ENCODE assay signal across 26 cellular contexts in genomic region chr3:5282703-5283102, GRCh38.
DNase-seq lines count a peak whose midpoint lies in the region; ATAC-seq, FAIRE-seq and TF ChIP-seq lines count a peak whose summit lies in the region.
"Had no signal": no experiment of that assay in that cellular context is flagged by ENCODE, and none has a peak within 500 bp of the region (broad histone marks: within the 10 kb centered on the region; RNA-seq: fewer than 3 reads in every experiment).

No MANE protein-coding gene starts in this region.

- H3K9me1 ChIP-seq in IMR-90 (ENCODE audit: insufficient read depth, low read length) (no peaks in the 10 kb centered on the region), K562 (ENCODE audit: control insufficient read depth, insufficient read depth, low read length) (no peaks in the 10 kb centered on the region)

- no peak overlapping the region for H2BK15ac ChIP-seq in IMR-90 (ENCODE audit: low read depth, low read length)

- H3K27ac ChIP-seq in HepG2 (ENCODE audit: extremely low read length, insufficient read depth, low read length) (no peak overlapping the region), right lobe of liver (no peak overlapping the region), IMR-90 (ENCODE audit: insufficient read depth, low read length) (no peak overlapping the region), K562 (ENCODE audit: extremely low read depth, low read depth, low read length) (no peak overlapping the region)
- H3K27ac ChIP-seq: 22Rv1, BLaER1 had no signal

- in situ Hi-C loops in HepG2 (cut with HindIII; ENCODE audit: extremely low pct_ligation_motif_present, low pct_unique_long_range_greater_than_20kb) (no loop called here), IMR-90 (cut with MboI; ENCODE audit: low sequenced_read_pairs) (no loop called here), K562 (cut with MboI) (no loop called here)

- FAIRE-seq in HepG2 (lab: Jason Lieb, UNC) (no peak), K562 (lab: Jason Lieb, UNC) (peak; percentile 35)
- FAIRE-seq: GM12878, GM12892, GM18507, GM19239 had no signal

- no peak overlapping the region for H4K91ac ChIP-seq in IMR-90 (ENCODE audit: insufficient read depth, low read depth, low read length)

- H3K79me2 ChIP-seq in HepG2 (ENCODE audit: insufficient read depth, low read length) (no peaks in the 10 kb centered on the region), K562 (ENCODE audit: control insufficient read depth, insufficient read depth, low read length) (no peaks in the 10 kb centered on the region)

- no peak for TF ChIP-seq POLR2A in HepG2 (IDR thresholded peaks at IDR 0.05; ENCODE audit: insufficient read depth in 1 of 2, low read depth in 2 of 2, low read length in 2 of 2)
- no peak for TF ChIP-seq POLR2A in right lobe of liver (IDR thresholded peaks at IDR 0.05)
- TF ChIP-seq POLR2A in IMR-90 (IDR thresholded peaks at IDR 0.05; ENCODE audit: low read depth, low read length): no peak
- no peak for TF ChIP-seq POLR2A in K562 (conservative IDR thresholded peaks at IDR 0.05)

- no peak overlapping the region for H3K23ac ChIP-seq in IMR-90 (ENCODE audit: low read depth, low read length)

- no peak overlapping the region for H3K4me2 ChIP-seq in HepG2 (ENCODE audit: low read depth, low read length)
- H3K4me2 ChIP-seq in IMR-90 (ENCODE audit: low read depth, low read length): no peak overlapping the region
- H3K4me2 ChIP-seq in K562 (ENCODE audit: insufficient read depth, low read length): no peak overlapping the region
- H3K4me2 ChIP-seq: BLaER1 had no signal

- no peaks in the 10 kb centered on the region for H4K20me1 ChIP-seq in HepG2 (ENCODE audit: insufficient read depth, low read length)
- no peaks in the 10 kb centered on the region for H4K20me1 ChIP-seq in IMR-90 (ENCODE audit: insufficient read depth, low read length)
- H4K20me1 ChIP-seq in K562 (replicated peaks; ENCODE audit: control insufficient read depth, insufficient read depth, low read length): no peaks in the 10 kb centered on the region
- H4K20me1 ChIP-seq: BLaER1 had no signal

- no peak overlapping the region for H2AK9ac ChIP-seq in IMR-90 (replicated peaks; ENCODE audit: low read depth, low read length, poor library complexity)

- no peak overlapping the region for H2BK5ac ChIP-seq in IMR-90 (ENCODE audit: low read depth, low read length, poor library complexity, severe bottlenecking)

- no peak overlapping the region for H2BK120ac ChIP-seq in IMR-90 (ENCODE audit: low read depth, low read length)

- no peaks in the 10 kb centered on the region for H3K36me3 ChIP-seq in HepG2 (replicated peaks in 1 of 2; ENCODE audit: control insufficient read depth in 1 of 2, insufficient read depth in 2 of 2, low read length in 2 of 2)
- no peaks in the 10 kb centered on the region for H3K36me3 ChIP-seq in right lobe of liver
- H3K36me3 ChIP-seq in IMR-90 (ENCODE audit: control insufficient read depth, insufficient read depth, low read length): no peaks in the 10 kb centered on the region
- H3K36me3 ChIP-seq in K562 (ENCODE audit: control insufficient read depth, insufficient read depth, low read length): no peaks in the 10 kb centered on the region
- H3K36me3 ChIP-seq: BE2C, BLaER1 had no signal

- ATAC-seq in HepG2 (no peak), right lobe of liver (no peak), IMR-90 (ENCODE audit: low read depth) (no peak), K562 (no peak), GM18520 (IDR thresholded peaks at IDR 0.05; ENCODE audit: unreplicated experiment) (no peak)
- ATAC-seq: CD8-positive, alpha-beta T cell; GM12878 had no signal

- H3K27me3 ChIP-seq in HepG2 (ENCODE audit: control insufficient read depth in 1 of 2, insufficient read depth in 2 of 2, low read length in 2 of 2) (no peaks in the 10 kb centered on the region; a peak in 1 of 5 replicates), right lobe of liver (no peaks in the 10 kb centered on the region), IMR-90 (ENCODE audit: control insufficient read depth, insufficient read depth, low read length) (no peaks in the 10 kb centered on the region), K562 (ENCODE audit: control insufficient read depth in 2 of 2, insufficient read depth in 2 of 2, low read length in 2 of 2) (peaks cover 0 to 6% of the 10 kb centered on the region in 2 experiments; a peak in 2 of 5 replicates)
- H3K27me3 ChIP-seq: BE2C, BLaER1 had no signal

- no peak for TF ChIP-seq EP300 in HepG2 (IDR thresholded peaks at IDR 0.05; ENCODE audit: low read depth in 2 of 2, low read length in 2 of 2)
- TF ChIP-seq EP300 in HepG2 (CRISPR knock-in tag; IDR thresholded peaks at IDR 0.05; ENCODE audit: borderline replicate concordance): no peak
- TF ChIP-seq EP300 in K562 (IDR thresholded peaks at IDR 0.05; ENCODE audit: low read length): no peak

- no peak overlapping the region for H3K4me3 ChIP-seq in HepG2 (replicated peaks in 1 of 3; ENCODE audit: insufficient read depth in 1 of 3, low read depth in 2 of 3, low read length in 3 of 3)
- H3K4me3 ChIP-seq in right lobe of liver: no peak overlapping the region
- no peak overlapping the region for H3K4me3 ChIP-seq in IMR-90 (ENCODE audit: insufficient read depth, low read depth, low read length)
- no peak overlapping the region for H3K4me3 ChIP-seq in K562
- H3K4me3 ChIP-seq: BLaER1, GM12878 had no signal

- H3K9me3 ChIP-seq in HepG2 (ENCODE audit: low read length): no peaks in the 10 kb centered on the region
- H3K9me3 ChIP-seq in right lobe of liver: no peaks in the 10 kb centered on the region
- peaks cover 7% of the 10 kb centered on the region; the same call in 1 of the 2 replicates for H3K9me3 ChIP-seq in IMR-90 (ENCODE audit: control insufficient read depth, insufficient read depth, low read length)
- H3K9me3 ChIP-seq in K562 (replicated peaks; ENCODE audit: control insufficient read depth, insufficient read depth, low read depth, low read length): no peaks in the 10 kb centered on the region
- H3K9me3 ChIP-seq: BE2C had no signal

- H3K14ac ChIP-seq in IMR-90 (replicated peaks; ENCODE audit: low read depth, low read length): no peak overlapping the region

- no peak overlapping the region for H3K9ac ChIP-seq in HepG2 (ENCODE audit: insufficient read depth, low read depth, low read length)
- no peak overlapping the region for H3K9ac ChIP-seq in IMR-90 (ENCODE audit: low read depth, low read length)
- no peak overlapping the region for H3K9ac ChIP-seq in K562 (ENCODE audit: insufficient read depth in 1 of 2, low read depth in 2 of 2, low read length in 2 of 2)
- H3K9ac ChIP-seq: BLaER1 had no signal

- CTCF ChIA-PET in HepG2 (lab: Yijun Ruan, JAX; ENCODE audit: low intra/inter-chr PET ratio, low total read pairs): no interaction called here
- CTCF ChIA-PET in IMR-90 (lab: Yijun Ruan, JAX): no interaction called here
- CTCF ChIA-PET in K562 (lab: Yijun Ruan, JAX; ENCODE audit: low intra/inter-chr PET ratio): no interaction called here

- WGBS in HepG2 (ENCODE audit: low lambda C conversion rate): 61% methylated on average over 1 of the region's 1 CpG
- WGBS in right lobe of liver (ENCODE audit: insufficient coverage, low coverage, low lambda C conversion rate, missing lambda C conversion rate): 69% methylated on average over 1 of the region's 1 CpG
- WGBS in IMR-90 (ENCODE audit: extremely low coverage in 2 of 2, insufficient read length in 1 of 2), 2 experiments: no CpG with 5 or more reads among the region's 1 CpG
- WGBS in K562 (ENCODE audit: insufficient coverage, low coverage, missing lambda C conversion rate): 6% methylated on average over 1 of the region's 1 CpG

- no peak overlapping the region for H4K8ac ChIP-seq in IMR-90 (ENCODE audit: low read depth in 2 of 2, low read length in 2 of 2)

- H2BK20ac ChIP-seq in IMR-90 (ENCODE audit: low read depth, low read length): no peak overlapping the region

- POLR2A ChIA-PET in HepG2 (lab: Yijun Ruan, JAX): no interaction called here
- POLR2A ChIA-PET in IMR-90 (lab: Charles Lee; ENCODE audit: unreplicated experiment): no interaction called here
- POLR2A ChIA-PET in K562 (lab: Yijun Ruan, JAX): no interaction called here

- H3K18ac ChIP-seq in IMR-90 (ENCODE audit: low read depth, low read length): no peak overlapping the region

- no TSS peak for BruUV-seq in HepG2 (replicated peaks; lab: Mats Ljungman, UMichigan)
- BruUV-seq in IMR-90 (replicated peaks; lab: Mats Ljungman, UMichigan): no TSS peak
- BruUV-seq in K562 (replicated peaks; lab: Mats Ljungman, UMichigan): no TSS peak

- TF ChIP-seq CTCF in HepG2 (CRISPR knock-in tag; IDR thresholded peaks at IDR 0.05) (no peak), right lobe of liver (IDR thresholded peaks at IDR 0.05) (no peak), IMR-90 (conservative IDR thresholded peaks at IDR 0.05; ENCODE audit: low read depth, low read length) (no peak), K562 (IDR thresholded peaks at IDR 0.05 in 2 of 3, conservative IDR thresholded peaks at IDR 0.05 in 1 of 3; ENCODE audit: insufficient read depth in 2 of 3, low read depth in 1 of 3, low read length in 3 of 3) (no peak)

- no peaks in the 10 kb centered on the region for H3K4me1 ChIP-seq in HepG2 (ENCODE audit: insufficient read depth, low read length)
- H3K4me1 ChIP-seq in right lobe of liver: no peaks in the 10 kb centered on the region
- no peaks in the 10 kb centered on the region; the same call in 1 of the 2 replicates for H3K4me1 ChIP-seq in IMR-90 (ENCODE audit: control insufficient read depth, insufficient read depth, low read length)
- no peaks in the 10 kb centered on the region for H3K4me1 ChIP-seq in K562 (replicated peaks in 1 of 2; ENCODE audit: control insufficient read depth in 2 of 2, insufficient read depth in 2 of 2, low read length in 2 of 2)
- H3K4me1 ChIP-seq: BE2C, BLaER1, Caco-2 had no signal

- dilution Hi-C loops in IMR-90 (cut with HindIII; ENCODE audit: low sequenced_read_pairs, unreplicated experiment): no loop called here

- H3K56ac ChIP-seq in IMR-90 (ENCODE audit: extremely low read depth, insufficient read depth, low read length): no peak overlapping the region

- H4K5ac ChIP-seq in IMR-90 (ENCODE audit: low read depth, low read length): no peak overlapping the region

- no peak for DNase-seq in HepG2 (ENCODE audit: low spot score)
- DNase-seq in right lobe of liver: no peak
- no peak for DNase-seq in IMR-90
- no peak for DNase-seq in K562 (ENCODE audit: extremely low read depth in 1 of 4, low spot score in 3 of 4)
- no peak for DNase-seq in glomerular visceral epithelial cell (ENCODE audit: extremely low spot score)
- DNase-seq: ACHN; BE2C; C1 segment of cervical spinal cord; Caco-2; Calu3; CD4-positive, CD25-positive, alpha-beta regulatory T cell; CD8-positive, alpha-beta T cell; DMS 273 treated with DMSO at 0.1 percent for 48 hours; DMS153; DMS53; DMS79; DND-41; EL; GDM1 had no signal

- H2AFZ ChIP-seq in HepG2 (ENCODE audit: low read length) (no peak overlapping the region), IMR-90 (replicated peaks; ENCODE audit: low read length, poor library complexity) (no peak overlapping the region), K562 (ENCODE audit: low read depth, low read length) (no peak overlapping the region)

- no peak overlapping the region for H3K4ac ChIP-seq in IMR-90 (ENCODE audit: low read depth, low read length)

- no peak for TF ChIP-seq RAD21 in HepG2 (CRISPR knock-in tag; IDR thresholded peaks at IDR 0.05)
- TF ChIP-seq RAD21 in IMR-90 (IDR thresholded peaks at IDR 0.05; ENCODE audit: low read length): no peak
- TF ChIP-seq RAD21 in K562 (CRISPR knock-in tag; conservative IDR thresholded peaks at IDR 0.05 in 1 of 2, IDR thresholded peaks at IDR 0.05 in 1 of 2): no peak

- no peaks in the 10 kb centered on the region for H3K79me1 ChIP-seq in IMR-90 (ENCODE audit: low read depth in 1 of 2, low read length in 2 of 2)

- no peak overlapping the region for H2AK5ac ChIP-seq in IMR-90 (ENCODE audit: low read depth, low read length)

- intact Hi-C loops in HepG2 (cut with micrococcal nuclease; ENCODE audit: unreplicated experiment): no loop called here
- intact Hi-C loops in right lobe of liver (cut with DNase I): no loop called here
- intact Hi-C loops in IMR-90 (cut with micrococcal nuclease): no loop called here
- intact Hi-C loops in K562 (cut with micrococcal nuclease): no loop called here

Comparison
In these comparisons a context has a peak if more than half of its experiments do, and no peak if none do; other contexts are left out.
1. Of the 241 proteins assayed by ChIP-seq in both HepG2 and K562: peak only in HepG2: none; only in K562: MAFG and NFE2; in both: MAFF and MAFK; in neither: 237.